Comparison of ENCODE assay signal across 1 cellular context in the genomic region with DNA sequence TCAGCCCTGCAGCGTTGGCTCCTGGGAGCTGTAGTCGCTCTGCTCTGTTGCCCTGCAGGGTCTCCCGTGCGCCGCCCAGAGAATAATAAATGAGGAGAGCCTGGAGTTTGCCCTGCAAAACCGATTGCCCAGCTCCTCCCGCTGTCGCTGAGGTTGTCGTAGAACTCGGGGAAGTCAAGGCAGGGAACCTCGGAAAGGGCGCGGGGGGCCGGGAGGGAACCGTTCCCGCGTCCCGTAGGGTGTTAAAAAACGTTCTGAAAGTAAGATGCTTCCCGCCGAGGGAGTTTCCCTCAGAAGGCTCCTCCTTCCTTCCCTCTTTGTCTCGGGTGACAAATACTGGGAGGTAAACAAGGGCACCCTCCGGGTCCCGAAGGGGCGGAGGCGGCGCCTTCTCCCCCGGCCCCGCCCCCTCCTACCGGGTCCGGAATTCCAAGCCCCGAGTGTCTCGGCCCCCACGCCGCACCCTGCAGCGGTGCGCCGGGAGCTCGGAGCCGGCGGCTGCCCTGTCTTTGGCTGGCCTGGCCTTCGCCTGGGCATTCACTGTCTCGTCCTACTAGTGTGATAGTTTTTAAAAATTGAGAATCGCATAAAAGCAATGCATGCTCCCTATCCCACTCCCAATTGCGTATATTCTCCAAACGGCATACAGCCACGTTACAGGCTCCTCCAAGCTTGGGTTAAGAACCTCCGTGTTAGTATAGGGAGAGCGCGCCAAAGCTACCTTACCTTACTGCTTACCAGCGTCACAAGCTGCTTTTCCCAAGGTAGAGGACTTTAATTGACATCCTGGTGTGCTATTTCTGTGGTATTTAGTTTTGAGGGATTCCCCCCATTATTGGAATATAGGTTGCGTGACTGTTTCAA.
A peak's percentile ranks its signal among the peaks of the same experiment; 100 is the strongest.
TF ChIP-seq lines count a peak whose summit lies in the region.

No MANE protein-coding gene starts in this region.

TF ChIP-seq in HEK293, 187 proteins besides CTCF, POLR2A, EP300 and RAD21 (continued from another document and continues in another):
- TF ChIP-seq, protein P1, sequence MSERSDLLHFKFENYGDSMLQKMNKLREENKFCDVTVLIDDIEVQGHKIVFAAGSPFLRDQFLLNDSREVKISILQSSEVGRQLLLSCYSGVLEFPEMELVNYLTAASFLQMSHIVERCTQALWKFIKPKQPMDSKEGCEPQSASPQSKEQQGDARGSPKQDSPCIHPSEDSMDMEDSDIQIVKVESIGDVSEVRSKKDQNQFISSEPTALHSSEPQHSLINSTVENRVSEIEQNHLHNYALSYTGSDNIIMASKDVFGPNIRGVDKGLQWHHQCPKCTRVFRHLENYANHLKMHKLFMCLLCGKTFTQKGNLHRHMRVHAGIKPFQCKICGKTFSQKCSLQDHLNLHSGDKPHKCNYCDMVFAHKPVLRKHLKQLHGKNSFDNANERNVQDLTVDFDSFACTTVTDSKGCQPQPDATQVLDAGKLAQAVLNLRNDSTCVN (tag by site-specific recombination; optimal IDR thresholded peaks at IDR 0.05), result peak; percentile 38
- TF ChIP-seq PRDM6 (tag by site-specific recombination; IDR thresholded peaks at IDR 0.05) (0 out of 2 replicates have a peak, but pooled peaks have one; percentile 12), KLF8 (tag by site-specific recombination; IDR thresholded peaks at IDR 0.05) (peak; percentile 88), SP2 (tag by site-specific recombination; IDR thresholded peaks at IDR 0.05) (peak; percentile 74), GFI1B (tag by site-specific recombination; IDR thresholded peaks at IDR 0.05) (0 out of 2 replicates have a peak, but pooled peaks have one; percentile 17), FEZF1 (tag by site-specific recombination; IDR thresholded peaks at IDR 0.05) (no peak), ZNF121 (tag by site-specific recombination; IDR thresholded peaks at IDR 0.05) (no peak), ZNF341 (tag by site-specific recombination; IDR thresholded peaks at IDR 0.05; ENCODE audit: low read depth) (peak; percentile 50; the same call in 1 of the 2 replicates), ZNF629 (tag by site-specific recombination; IDR thresholded peaks at IDR 0.05) (0 out of 2 replicates have a peak, but pooled peaks have one; percentile 7), ZXDB (tag by site-specific recombination; IDR thresholded peaks at IDR 0.05) (peak; percentile 48; the same call in 1 of the 2 replicates), ZFP37 (tag by site-specific recombination; IDR thresholded peaks at IDR 0.05) (0 out of 2 replicates have a peak, but pooled peaks have one; percentile 29), EGR2 (tag by site-specific recombination; IDR thresholded peaks at IDR 0.05; ENCODE audit: low read depth) (peak; percentile 31; the same call in 1 of the 2 replicates), KLF1 (tag by site-specific recombination; IDR thresholded peaks at IDR 0.05) (peak; percentile 48), PRDM1 (tag by site-specific recombination; IDR thresholded peaks at IDR 0.05) (0 out of 2 replicates have a peak, but pooled peaks have one; percentile 19), ZNF416 (tag by site-specific recombination; IDR thresholded peaks at IDR 0.05) (no peak), ZIC2 (tag by site-specific recombination; IDR thresholded peaks at IDR 0.05) (0 out of 2 replicates have a peak, but pooled peaks have one; percentile 36), ZNF248 (tag by site-specific recombination; IDR thresholded peaks at IDR 0.05) (no peak), WT1 (tag by site-specific recombination; IDR thresholded peaks at IDR 0.05) (peak; percentile 75), ZBTB8A (tag by site-specific recombination; IDR thresholded peaks at IDR 0.05) (peak; percentile 79), PATZ1 (tag by site-specific recombination; IDR thresholded peaks at IDR 0.05) (peak; percentile 87), ZBTB20 (tag by site-specific recombination; IDR thresholded peaks at IDR 0.05) (peak; percentile 50; the same call in 1 of the 2 replicates), ZNF501 (tag by site-specific recombination; IDR thresholded peaks at IDR 0.05) (peak; percentile 41; the same call in 1 of the 2 replicates), ZNF324 (tag by site-specific recombination; IDR thresholded peaks at IDR 0.05) (0 out of 2 replicates have a peak, but pooled peaks have one; percentile 20), ZNF366 (tag by site-specific recombination; conservative IDR thresholded peaks at IDR 0.05) (peak; percentile 89), ZNF292 (tag by site-specific recombination; IDR thresholded peaks at IDR 0.05; ENCODE audit: borderline replicate concordance, low read depth) (no peak), ZNF549 (tag by site-specific recombination; IDR thresholded peaks at IDR 0.05) (0 out of 2 replicates have a peak, but pooled peaks have one; percentile 21), KLF10 (tag by site-specific recombination; IDR thresholded peaks at IDR 0.05) (peak; percentile 61), ZNF16 (tag by site-specific recombination; IDR thresholded peaks at IDR 0.05; ENCODE audit: low read depth) (no peak), ZNF701 (tag by site-specific recombination; IDR thresholded peaks at IDR 0.05) (no peak), SP3 (tag by site-specific recombination; IDR thresholded peaks at IDR 0.05) (peak; percentile 33), ZNF600 (tag by site-specific recombination; IDR thresholded peaks at IDR 0.05) (peak; percentile 94), GLIS2 (tag by site-specific recombination; IDR thresholded peaks at IDR 0.05) (peak; percentile 82), ZNF302 (tag by site-specific recombination; IDR thresholded peaks at IDR 0.05; ENCODE audit: low read depth) (no peak), ZNF664 (tag by site-specific recombination; IDR thresholded peaks at IDR 0.05) (no peak), IKZF3 (tag by site-specific recombination; IDR thresholded peaks at IDR 0.05) (peak; percentile 73), ZNF596 (tag by site-specific recombination; IDR thresholded peaks at IDR 0.05) (no peak), ZBTB10 (tag by site-specific recombination; IDR thresholded peaks at IDR 0.05) (peak; percentile 43), ZBTB11 (tag by site-specific recombination; conservative IDR thresholded peaks at IDR 0.05; ENCODE audit: low read depth) (0 out of 2 replicates have a peak, but pooled peaks have one; percentile 30), HOXA7 (CRISPR knock-in tag; IDR thresholded peaks at IDR 0.05; ENCODE audit: borderline replicate concordance) (no peak)
- TF ChIP-seq, protein P2, sequence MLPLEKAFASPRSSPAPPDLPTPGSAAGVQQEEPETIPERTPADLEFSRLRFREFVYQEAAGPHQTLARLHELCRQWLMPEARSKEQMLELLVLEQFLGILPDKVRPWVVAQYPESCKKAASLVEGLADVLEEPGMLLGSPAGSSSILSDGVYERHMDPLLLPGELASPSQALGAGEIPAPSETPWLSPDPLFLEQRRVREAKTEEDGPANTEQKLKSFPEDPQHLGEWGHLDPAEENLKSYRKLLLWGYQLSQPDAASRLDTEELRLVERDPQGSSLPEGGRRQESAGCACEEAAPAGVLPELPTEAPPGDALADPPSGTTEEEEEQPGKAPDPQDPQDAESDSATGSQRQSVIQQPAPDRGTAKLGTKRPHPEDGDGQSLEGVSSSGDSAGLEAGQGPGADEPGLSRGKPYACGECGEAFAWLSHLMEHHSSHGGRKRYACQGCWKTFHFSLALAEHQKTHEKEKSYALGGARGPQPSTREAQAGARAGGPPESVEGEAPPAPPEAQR (tag by site-specific recombination; IDR thresholded peaks at IDR 0.05), result no peak
- TF ChIP-seq, protein P3, sequence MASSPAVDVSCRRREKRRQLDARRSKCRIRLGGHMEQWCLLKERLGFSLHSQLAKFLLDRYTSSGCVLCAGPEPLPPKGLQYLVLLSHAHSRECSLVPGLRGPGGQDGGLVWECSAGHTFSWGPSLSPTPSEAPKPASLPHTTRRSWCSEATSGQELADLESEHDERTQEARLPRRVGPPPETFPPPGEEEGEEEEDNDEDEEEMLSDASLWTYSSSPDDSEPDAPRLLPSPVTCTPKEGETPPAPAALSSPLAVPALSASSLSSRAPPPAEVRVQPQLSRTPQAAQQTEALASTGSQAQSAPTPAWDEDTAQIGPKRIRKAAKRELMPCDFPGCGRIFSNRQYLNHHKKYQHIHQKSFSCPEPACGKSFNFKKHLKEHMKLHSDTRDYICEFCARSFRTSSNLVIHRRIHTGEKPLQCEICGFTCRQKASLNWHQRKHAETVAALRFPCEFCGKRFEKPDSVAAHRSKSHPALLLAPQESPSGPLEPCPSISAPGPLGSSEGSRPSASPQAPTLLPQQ (tag by site-specific recombination; IDR thresholded peaks at IDR 0.05), result 0 out of 2 replicates have a peak, but pooled peaks have one; percentile 27
- TF ChIP-seq, protein P4, sequence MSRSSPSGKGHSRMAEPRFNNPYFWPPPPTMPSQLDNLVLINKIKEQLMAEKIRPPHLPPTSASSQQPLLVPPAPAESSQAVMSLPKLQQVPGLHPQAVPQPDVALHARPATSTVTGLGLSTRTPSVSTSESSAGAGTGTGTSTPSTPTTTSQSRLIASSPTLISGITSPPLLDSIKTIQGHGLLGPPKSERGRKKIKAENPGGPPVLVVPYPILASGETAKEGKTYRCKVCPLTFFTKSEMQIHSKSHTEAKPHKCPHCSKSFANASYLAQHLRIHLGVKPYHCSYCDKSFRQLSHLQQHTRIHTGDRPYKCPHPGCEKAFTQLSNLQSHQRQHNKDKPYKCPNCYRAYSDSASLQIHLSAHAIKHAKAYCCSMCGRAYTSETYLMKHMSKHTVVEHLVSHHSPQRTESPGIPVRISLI (tag by site-specific recombination; IDR thresholded peaks at IDR 0.05), result peak; percentile 90
